ENCODE assay signal across 25 cellular contexts in the genomic region with DNA sequence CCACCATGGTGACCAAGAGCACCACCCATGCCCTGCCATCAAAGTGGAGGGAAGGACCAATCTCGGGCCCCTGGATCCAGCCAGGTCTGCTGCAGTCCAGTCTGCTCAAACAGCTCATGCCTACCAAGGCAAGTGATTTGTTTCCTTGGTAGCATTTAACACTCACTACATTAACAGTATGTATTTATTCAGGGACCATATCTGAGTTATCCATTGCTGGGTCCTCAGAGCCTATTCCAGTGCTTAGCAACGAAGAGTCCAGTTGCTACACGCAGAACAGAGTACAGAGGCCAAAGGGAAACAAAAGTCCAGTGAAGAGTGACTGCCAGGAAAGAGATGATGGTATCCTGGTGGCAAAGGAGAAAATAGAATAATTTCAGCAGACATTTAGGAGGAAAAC.
A peak's percentile ranks its signal among the peaks of the same experiment; 100 is the strongest.
DNase-seq lines count a peak whose midpoint lies in the region; ATAC-seq, FAIRE-seq and TF ChIP-seq lines count a peak whose summit lies in the region.
"Had no signal": no experiment of that assay in that cellular context is flagged by ENCODE, and none has a peak within 500 bp of the region (broad histone marks: within the 10 kb centered on the region; RNA-seq: fewer than 3 reads in every experiment).

No MANE protein-coding gene starts in this region.

- H3K4me3 ChIP-seq in body of pancreas (no peak overlapping the region), pancreas (no peak overlapping the region), trophoblast cell (ENCODE audit: low read depth, low read length) (no peak overlapping the region)
- H3K4me3 ChIP-seq: A549; BLaER1 treated with 17β-estradiol and CSF1 and Interleukin-3, amounts not matched to agents 10 nM and 100 nM; GM23338; HAP-1 had no signal

- no peak overlapping the region for H2AFZ ChIP-seq in trophoblast cell (ENCODE audit: insufficient read depth, low read length, poor library complexity)
- H2AFZ ChIP-seq: GM23338 had no signal

- ATAC-seq in body of pancreas (peak; percentile 30), pancreas (peak in 3 of 4 donors; percentile 25 to 85 (median 70))
- no peak for ATAC-seq in activated naive CD4-positive, alpha-beta T cell treated with anti-CD3 and anti-CD28 coated beads, Interleukin-2, amount 50 U/mL, for 72 hours
- ATAC-seq in activated naive CD8-positive, alpha-beta T cell treated with anti-CD3 and anti-CD28 coated beads, Interleukin-2, amount 50 U/mL, for 24 hours = no peak
- ATAC-seq: A549, GM23338 had no signal

- no peak for FAIRE-seq in pancreas (lab: Jason Lieb, UNC)
- FAIRE-seq: A549, D721Med, GM12891, GM18507, H54 had no signal

- H3K79me2 ChIP-seq in trophoblast cell (ENCODE audit: control insufficient read depth, insufficient read depth, low read length, poor library complexity) = no peaks in the 10 kb centered on the region

- H3K14ac ChIP-seq in trophoblast cell (ENCODE audit: low read length) = no peak overlapping the region

- WGBS in body of pancreas, 2 donors = 83 to 89% methylated on average over 3 of the region's 3 CpGs
- 87 to 91% methylated on average over 3 of the region's 3 CpGs for WGBS in pancreas, 2 donors
- no CpG with 5 or more reads among the region's 3 CpGs for WGBS in trophoblast cell (ENCODE audit: extremely low coverage, insufficient coverage, insufficient read length)

- H4K8ac ChIP-seq in trophoblast cell (ENCODE audit: low read depth, low read length) = no peak overlapping the region

- H3K9ac ChIP-seq in trophoblast cell (ENCODE audit: low read length) = no peak overlapping the region
- H3K9ac ChIP-seq: BLaER1 treated with 17β-estradiol and CSF1 and Interleukin-3, amounts not matched to agents 10 nM and 100 nM had no signal

- no peaks in the 10 kb centered on the region for H3K79me1 ChIP-seq in trophoblast cell (ENCODE audit: low read length)

- H4K91ac ChIP-seq in trophoblast cell (ENCODE audit: low read depth, low read length) = no peak overlapping the region

- no peak overlapping the region for H2BK120ac ChIP-seq in trophoblast cell (ENCODE audit: insufficient read depth, low read length, poor library complexity)

- no peak overlapping the region for H4K12ac ChIP-seq in trophoblast cell (ENCODE audit: low read depth, low read length)

- H3K4me1 Mint-ChIP-seq in type B pancreatic cell (ENCODE audit: unreplicated experiment) = peaks cover 5% of the 10 kb centered on the region
- no peaks in the 10 kb centered on the region for H3K4me1 Mint-ChIP-seq in activated naive CD8-positive, alpha-beta T cell treated with anti-CD3 and anti-CD28 coated beads, Interleukin-2, amount 50 U/mL, for 24 hours
- H3K4me1 Mint-ChIP-seq: CD14-positive monocyte; CD8-positive, alpha-beta memory T cell had no signal

- no peak overlapping the region for H3K4me2 ChIP-seq in trophoblast cell (ENCODE audit: low read length)
- H3K4me2 ChIP-seq: A549; BLaER1 treated with 17β-estradiol and CSF1 and Interleukin-3, amounts not matched to agents 10 nM and 100 nM; GM23338 had no signal

- intact Hi-C loops in body of pancreas (cut with DNase I) = no loop called here
- intact Hi-C loops in pancreas (cut with DNase I) = no loop called here

- H3K4me1 ChIP-seq in body of pancreas (no peaks in the 10 kb centered on the region), pancreas (no peaks in the 10 kb centered on the region), trophoblast cell (ENCODE audit: control insufficient read depth in 1 of 2, insufficient read depth in 2 of 2, low read length in 2 of 2) (no peaks in the 10 kb centered on the region)
- H3K4me1 ChIP-seq: A549; BE2C; BLaER1 treated with 17β-estradiol and CSF1 and Interleukin-3, amounts not matched to agents 10 nM and 100 nM; HAP-1 had no signal

- no peak overlapping the region for H3K4ac ChIP-seq in trophoblast cell (ENCODE audit: low read depth, low read length)

- no peaks in the 10 kb centered on the region for H3K36me3 ChIP-seq in body of pancreas (replicated peaks in 1 of 2; ENCODE audit: insufficient read depth in 1 of 2, low read depth in 2 of 2)
- no peaks in the 10 kb centered on the region for H3K36me3 ChIP-seq in pancreas
- no peaks in the 10 kb centered on the region for H3K36me3 ChIP-seq in trophoblast cell (ENCODE audit: control insufficient read depth in 1 of 2, insufficient read depth in 2 of 2, low read length in 2 of 2)
- H3K36me3 ChIP-seq: BE2C; BLaER1 treated with 17β-estradiol and CSF1 and Interleukin-3, amounts not matched to agents 10 nM and 100 nM; HAP-1 had no signal

- no peak for TF ChIP-seq POLR2A in body of pancreas (IDR thresholded peaks at IDR 0.05)

- no peaks in the 10 kb centered on the region for H3K36me3 Mint-ChIP-seq in type B pancreatic cell
- H3K36me3 Mint-ChIP-seq in activated naive CD4-positive, alpha-beta T cell treated with anti-CD3 and anti-CD28 coated beads, Interleukin-2, amount 50 U/mL, for 72 hours = no peaks in the 10 kb centered on the region
- H3K36me3 Mint-ChIP-seq in activated naive CD8-positive, alpha-beta T cell treated with anti-CD3 and anti-CD28 coated beads, Interleukin-2, amount 50 U/mL, for 24 hours (ENCODE audit: low read depth) = no peaks in the 10 kb centered on the region
- H3K36me3 Mint-ChIP-seq: CD14-positive monocyte; CD8-positive, alpha-beta memory T cell had no signal

- H2BK12ac ChIP-seq in trophoblast cell (ENCODE audit: low read length) = no peak overlapping the region

- no peak overlapping the region for H3K23ac ChIP-seq in trophoblast cell (ENCODE audit: low read length)

- no peak for TF ChIP-seq CTCF in body of pancreas (IDR thresholded peaks at IDR 0.05)
- no peak for TF ChIP-seq CTCF in pancreas (IDR thresholded peaks at IDR 0.05)
- TF ChIP-seq CTCF in type B pancreatic cell (conservative IDR thresholded peaks at IDR 0.05) = no peak

- H3K18ac ChIP-seq in trophoblast cell (ENCODE audit: low read length) = no peak overlapping the region

- H2AK5ac ChIP-seq in trophoblast cell (ENCODE audit: low read length) = no peak overlapping the region

- H3K4me3 Mint-ChIP-seq in type B pancreatic cell = no peak overlapping the region
- H3K4me3 Mint-ChIP-seq in activated naive CD8-positive, alpha-beta T cell treated with anti-CD3 and anti-CD28 coated beads, Interleukin-2, amount 50 U/mL, for 24 hours = no peak overlapping the region
- H3K4me3 Mint-ChIP-seq: CD4-positive, alpha-beta T cell; GM23338; HFFc6 had no signal

- peak overlapping the region; percentile 47 for H3K27ac Mint-ChIP-seq in type B pancreatic cell
- no peak overlapping the region for H3K27ac Mint-ChIP-seq in activated naive CD4-positive, alpha-beta T cell treated with anti-CD3 and anti-CD28 coated beads, Interleukin-2, amount 50 U/mL, for 72 hours
- H3K27ac Mint-ChIP-seq in activated naive CD8-positive, alpha-beta T cell treated with anti-CD3 and anti-CD28 coated beads, Interleukin-2, amount 50 U/mL, for 24 hours = no peak overlapping the region
- H3K27ac Mint-ChIP-seq: CD14-positive monocyte; CD4-positive, alpha-beta T cell; CD8-positive, alpha-beta memory T cell; GM23338; HFFc6 had no signal

- no peaks in the 10 kb centered on the region for H3K9me3 ChIP-seq in body of pancreas
- no peaks in the 10 kb centered on the region for H3K9me3 ChIP-seq in pancreas
- H3K9me3 ChIP-seq in trophoblast cell (ENCODE audit: insufficient read depth, low read depth, low read length) = no peaks in the 10 kb centered on the region
- H3K9me3 ChIP-seq: A549; BE2C; BLaER1 treated with 17β-estradiol and CSF1 and Interleukin-3, amounts not matched to agents 10 nM and 100 nM; HAP-1 had no signal

- H2BK5ac ChIP-seq in trophoblast cell (ENCODE audit: low read depth, low read length, poor library complexity) = no peak overlapping the region

- no peaks in the 10 kb centered on the region for H3K9me3 Mint-ChIP-seq in type B pancreatic cell
- H3K9me3 Mint-ChIP-seq in activated naive CD4-positive, alpha-beta T cell treated with anti-CD3 and anti-CD28 coated beads, Interleukin-2, amount 50 U/mL, for 72 hours = no peaks in the 10 kb centered on the region
- peaks cover 12% of the 10 kb centered on the region for H3K9me3 Mint-ChIP-seq in activated naive CD8-positive, alpha-beta T cell treated with anti-CD3 and anti-CD28 coated beads, Interleukin-2, amount 50 U/mL, for 24 hours

- no peak overlapping the region for H3K27ac ChIP-seq in body of pancreas
- no peak overlapping the region for H3K27ac ChIP-seq in pancreas
- no peak overlapping the region for H3K27ac ChIP-seq in trophoblast cell (ENCODE audit: low read depth, low read length)
- H3K27ac ChIP-seq: A549; BLaER1 treated with 17β-estradiol and CSF1 and Interleukin-3, amounts not matched to agents 10 nM and 100 nM had no signal

- DNase-seq in body of pancreas (peak in 1 of 4 donors; percentile 4), pancreas (no peak), type B pancreatic cell (ENCODE audit: extremely low spot score, unreplicated experiment) (no peak), trophoblast cell (no peak)
- DNase-seq in activated naive CD4-positive, alpha-beta T cell treated with anti-CD3 and anti-CD28 coated beads, Interleukin-2, amount 50 U/mL, for 72 hours (ENCODE audit: low spot score in 2 of 2) = no peak
- DNase-seq in activated naive CD8-positive, alpha-beta T cell treated with anti-CD3 and anti-CD28 coated beads, Interleukin-2, amount 50 U/mL, for 24 hours = no peak
- DNase-seq: 8988T; ACHN; AML-193; BE2C; CD4-positive, alpha-beta T cell; CD8-positive, alpha-beta memory T cell; DMS53; DMS79 treated with DMSO at 0.1 percent for 48 hours; GF-D8; HFFc6 had no signal

- H3K27me3 Mint-ChIP-seq in type B pancreatic cell = peaks cover 2% of the 10 kb centered on the region
- no peaks in the 10 kb centered on the region for H3K27me3 Mint-ChIP-seq in activated naive CD8-positive, alpha-beta T cell treated with anti-CD3 and anti-CD28 coated beads, Interleukin-2, amount 50 U/mL, for 24 hours
- H3K27me3 Mint-ChIP-seq: CD4-positive, alpha-beta T cell had no signal

- H3K27me3 ChIP-seq in body of pancreas (no peaks in the 10 kb centered on the region), pancreas (no peaks in the 10 kb centered on the region), trophoblast cell (ENCODE audit: insufficient read depth, low read length) (no peaks in the 10 kb centered on the region)
- H3K27me3 ChIP-seq: BE2C; BLaER1 treated with 17β-estradiol and CSF1 and Interleukin-3, amounts not matched to agents 10 nM and 100 nM had no signal

Comparison
In these comparisons a context has a peak if more than half of its experiments do, and no peak if none do; other contexts are left out.
1. ATAC-seq: peak in body of pancreas (single experiment) and pancreas (3 of 4); none in activated naive CD4-positive, alpha-beta T cell treated with anti-CD3 and anti-CD28 coated beads, Interleukin-2, amount 50 U/mL, for 72 hours (0 of 2) and activated naive CD8-positive, alpha-beta T cell treated with anti-CD3 and anti-CD28 coated beads, Interleukin-2, amount 50 U/mL, for 24 hours (single experiment).